ENCODE assay signal across 9 cellular contexts in the genomic region with DNA sequence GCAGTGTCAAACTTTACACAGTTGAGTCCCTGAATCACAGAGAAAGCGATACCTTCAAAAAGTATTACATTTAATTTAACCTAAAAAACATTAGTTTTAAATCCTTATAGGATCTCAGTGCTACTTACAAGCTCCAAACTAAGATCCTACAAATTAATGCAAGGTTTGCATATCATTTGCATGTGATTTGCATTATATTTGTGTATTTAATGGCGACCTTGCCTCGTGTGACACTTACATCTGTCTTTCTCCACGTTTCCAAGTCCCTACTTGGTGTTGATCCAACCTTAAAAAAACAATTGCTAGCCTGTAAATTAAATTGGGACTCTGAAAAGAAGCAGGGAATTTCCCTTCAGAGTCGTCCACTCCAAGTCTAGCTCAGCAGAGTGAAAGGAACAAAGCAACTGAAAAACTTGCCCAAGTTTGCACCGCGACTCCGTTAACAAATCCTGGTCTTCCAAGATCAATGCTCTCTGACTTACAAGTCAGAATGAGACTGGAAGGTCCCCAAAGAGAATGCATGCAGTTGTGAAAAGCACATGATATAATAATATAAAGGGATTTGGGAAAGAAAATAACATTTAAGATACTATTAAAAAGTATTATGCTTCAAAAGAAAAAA. TPM values are rescaled to one million over a fixed set of nuclear protein-coding genes. Genes with fewer than 3 reads are reported as not detected.
DNase-seq lines count a peak whose midpoint lies in the region; TF ChIP-seq lines count a peak whose summit lies in the region.
"Had no signal": no experiment of that assay in that cellular context is flagged by ENCODE, and none has a peak within 500 bp of the region (broad histone marks: within the 10 kb centered on the region; RNA-seq: fewer than 3 reads in every experiment).

No MANE protein-coding gene starts in this region.

- H3K79me2 ChIP-seq in neural cell (replicated peaks; ENCODE audit: insufficient read depth, low read length), result peaks cover 3% of the 10 kb centered on the region

- in situ Hi-C loops in ACHN (cut with HindIII; ENCODE audit: low pct_ligation_motif_present, low pct_unique_long_range_greater_than_20kb, low sequenced_read_pairs), result no loop called here

- H3K9me3 ChIP-seq in BLaER1 treated with 17β-estradiol and CSF1 and Interleukin-3, amounts not matched to agents 10 nM and 100 nM (replicated peaks in 1 of 11), result peaks cover 0 to 10% (median 0%) of the 10 kb centered on the region in 11 experiments; a peak in 5 of 22 replicates
- H3K9me3 ChIP-seq in MG63, result no peaks in the 10 kb centered on the region
- H3K9me3 ChIP-seq in neural cell (ENCODE audit: low read length), result no peaks in the 10 kb centered on the region

- H3K4me3 ChIP-seq in BLaER1 treated with 17β-estradiol and CSF1 and Interleukin-3, amounts not matched to agents 10 nM and 100 nM, result peak overlapping the region; percentile 65 to 88 (median 78); a peak in 19 of 20 replicates
- H3K4me3 ChIP-seq in MG63 (peak overlapping the region; percentile 43), neural cell (ENCODE audit: low read length) (peak overlapping the region; percentile 84)

- no peak for TF ChIP-seq EP300 in neural cell (conservative IDR thresholded peaks at IDR 0.05; ENCODE audit: poor library complexity, severe bottlenecking)

- H4K20me1 ChIP-seq in BLaER1 treated with 17β-estradiol and CSF1 and Interleukin-3, amounts not matched to agents 10 nM and 100 nM, result peaks cover 0 to 40% (median 38%) of the 10 kb centered on the region in 11 experiments; a peak in 16 of 22 replicates
- H4K20me1 ChIP-seq in neural cell (ENCODE audit: insufficient read depth), result no peaks in the 10 kb centered on the region

- no peaks in the 10 kb centered on the region for H3K9me2 ChIP-seq in neural cell (ENCODE audit: insufficient read depth, low read length)

- no peaks in the 10 kb centered on the region for H3F3A ChIP-seq in neural cell (ENCODE audit: insufficient read depth, low read length, poor library complexity, severe bottlenecking)

- H3K27ac ChIP-seq in BLaER1 treated with 17β-estradiol and CSF1 and Interleukin-3, amounts not matched to agents 10 nM and 100 nM, result peak overlapping the region in 3 of 11 experiments; percentile 28 to 49 (median 32); a peak in 3 of 22 replicates
- H3K27ac ChIP-seq in neural cell (ENCODE audit: low read length), result no peak overlapping the region

- H3K36me3 ChIP-seq in BLaER1 treated with 17β-estradiol and CSF1 and Interleukin-3, amounts not matched to agents 10 nM and 100 nM, result peaks cover 0 to 23% (median 10%) of the 10 kb centered on the region in 11 experiments; a peak in 15 of 22 replicates
- no peaks in the 10 kb centered on the region for H3K36me3 ChIP-seq in MG63
- no peaks in the 10 kb centered on the region for H3K36me3 ChIP-seq in neural cell (ENCODE audit: insufficient read depth, low read length)

- peak overlapping the region in 1 of 11 experiments; percentile 5; a peak in 1 of 22 replicates for H3K9ac ChIP-seq in BLaER1 treated with 17β-estradiol and CSF1 and Interleukin-3, amounts not matched to agents 10 nM and 100 nM
- no peak overlapping the region for H3K9ac ChIP-seq in neural cell (ENCODE audit: low read length)

- peak overlapping the region; percentile 46 to 72 (median 61) for H3K4me2 ChIP-seq in BLaER1 treated with 17β-estradiol and CSF1 and Interleukin-3, amounts not matched to agents 10 nM and 100 nM
- no peak overlapping the region for H3K4me2 ChIP-seq in neural cell (ENCODE audit: low read length)

- DNase-seq in MG63 (no peak), dermis blood vessel endothelial cell (peak; percentile 5), DMS53 treated with DMSO at 0.1 percent for 48 hours (lab: John Stamatoyannopoulos, UW; ENCODE audit: unreplicated experiment) (no peak), ACHN (no peak), RKO (ENCODE audit: low spot score) (no peak)
- no peak for DNase-seq in NK-92 treated with Interleukin-12 subunit alpha and Interleukin-12 subunit beta, amount 100 ng/mL, for 24 hours (lab: John Stamatoyannopoulos, UW)
- DNase-seq: Karpas-422 had no signal

- no peak overlapping the region for H2AFZ ChIP-seq in neural cell (ENCODE audit: low read depth, low read length)

- TF ChIP-seq RAD21 in neural cell (conservative IDR thresholded peaks at IDR 0.05), result no peak

- no peak for TF ChIP-seq CTCF in neural cell (IDR thresholded peaks at IDR 0.05; ENCODE audit: poor library complexity, severe bottlenecking)

- H3K27me3 ChIP-seq in BLaER1 treated with 17β-estradiol and CSF1 and Interleukin-3, amounts not matched to agents 10 nM and 100 nM, result no peaks in the 10 kb centered on the region
- H3K27me3 ChIP-seq in MG63 (peaks cover 37% of the 10 kb centered on the region), neural cell (ENCODE audit: insufficient read depth, low read depth, low read length) (peaks cover 8% of the 10 kb centered on the region)

- peaks cover 26 to 53% (median 50%) of the 10 kb centered on the region in 10 experiments for H3K4me1 ChIP-seq in BLaER1 treated with 17β-estradiol and CSF1 and Interleukin-3, amounts not matched to agents 10 nM and 100 nM

TF ChIP-seq in neural cell, 6 proteins besides CTCF, POLR2A, EP300 and RAD21:
- no peak for TF ChIP-seq MXI1 (conservative IDR thresholded peaks at IDR 0.05; ENCODE audit: poor library complexity, severe bottlenecking)
TF ChIP-seq in neural cell: peak in this region for 0.

RNA-seq across cellular contexts. Expression of a gene that starts 0.7 kb away (rescaled TPM):
- 1.4 and 2.7 TPM in 2 replicates for total RNA-seq in MG63 (2014; rRNA removed; shearing (Covaris generic); ENCODE audit: low replicate concordance)
- 15.5 and 25.4 TPM in 2 replicates for total RNA-seq in dermis blood vessel endothelial cell
- 2.3 and 3.7 TPM in 2 replicates for polyA plus RNA-seq in neural cell
- polyA minus RNA-seq in neural cell, result 2.9 and 6.1 TPM in 2 replicates

RNA-seq across cellular contexts. Expression of a gene that starts 23.8 kb away (rescaled TPM):
- 31.0 and 40.6 TPM in 2 replicates for total RNA-seq in MG63 (2014; rRNA removed; shearing (Covaris generic); ENCODE audit: low replicate concordance)
- 88.0 and 133 TPM in 2 replicates for total RNA-seq in dermis blood vessel endothelial cell
- polyA plus RNA-seq in neural cell, result 25.9 and 31.0 TPM in 2 replicates
- polyA minus RNA-seq in neural cell, result 75.5 and 84.0 TPM in 2 replicates

RNA-seq across cellular contexts. Expression of a gene that starts 56.9 kb away (rescaled TPM):
- total RNA-seq in MG63 (2014; rRNA removed; shearing (Covaris generic); ENCODE audit: low replicate concordance), result 76.6 and 87.1 TPM in 2 replicates
- total RNA-seq in dermis blood vessel endothelial cell, result 56.9 and 58.9 TPM in 2 replicates
- polyA plus RNA-seq in neural cell, result 120 and 124 TPM in 2 replicates
- 51.5 and 62.8 TPM in 2 replicates for polyA minus RNA-seq in neural cell
